In the genomic region with DNA sequence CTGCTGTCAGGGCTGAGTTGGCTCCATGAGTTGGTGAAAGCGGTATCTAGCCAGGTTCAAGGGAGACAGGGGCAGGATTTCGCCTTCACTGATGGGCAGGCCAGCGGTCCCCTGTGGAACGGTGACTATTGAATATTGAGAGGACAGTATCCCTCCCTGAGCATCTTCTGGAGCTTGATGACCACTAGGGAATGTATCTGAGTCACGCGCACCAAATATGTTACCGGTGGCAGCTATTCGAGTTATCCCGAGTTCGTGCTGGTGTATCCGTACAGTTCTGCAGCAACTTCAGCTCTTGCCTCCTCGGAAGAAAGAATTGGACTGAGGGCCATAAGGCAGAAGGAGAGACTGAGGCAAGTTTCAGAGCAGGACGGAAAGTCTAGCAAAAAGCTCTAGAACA, we compare ENCODE assay signal across 2 cellular contexts.
TF ChIP-seq lines count a peak whose summit lies in the region.

No MANE protein-coding gene starts in this region.

TF ChIP-seq in IMR-90, 13 proteins besides CTCF, POLR2A, EP300 and RAD21:
- TF ChIP-seq FOS (IDR thresholded peaks at IDR 0.05; ENCODE audit: low read depth, low read length) (no peak), CHD1 (IDR thresholded peaks at IDR 0.05; ENCODE audit: low read depth, low read length) (no peak), MXI1 (IDR thresholded peaks at IDR 0.05; ENCODE audit: borderline replicate concordance, low read depth, low read length) (no peak), MAFK (IDR thresholded peaks at IDR 0.05; ENCODE audit: low read depth, low read length) (no peak), SMC3 (IDR thresholded peaks at IDR 0.05; ENCODE audit: low read depth, low read length) (no peak), RFX5 (IDR thresholded peaks at IDR 0.05; ENCODE audit: low read depth, low read length) (no peak), RCOR1 (IDR thresholded peaks at IDR 0.05; ENCODE audit: insufficient replicate concordance, low read length) (no peak), CEBPB (IDR thresholded peaks at IDR 0.05; ENCODE audit: low read depth, low read length) (no peak), NFE2L2 (IDR thresholded peaks at IDR 0.05; ENCODE audit: low read depth, low read length) (no peak), BHLHE40 (IDR thresholded peaks at IDR 0.05; ENCODE audit: low read depth, low read length) (no peak)

TF ChIP-seq in HepG2, 621 proteins besides CTCF, POLR2A, EP300 and RAD21:
- TF ChIP-seq ZNF7 (CRISPR knock-in tag; IDR thresholded peaks at IDR 0.05) (no peak), FOXA1 (IDR thresholded peaks at IDR 0.05) (no peak), FOXA1 (CRISPR knock-in tag; IDR thresholded peaks at IDR 0.05) (no peak), RFXAP (CRISPR knock-in tag; IDR thresholded peaks at IDR 0.05; ENCODE audit: borderline replicate concordance) (no peak), HMGXB3 (CRISPR knock-in tag; IDR thresholded peaks at IDR 0.05; ENCODE audit: borderline replicate concordance) (no peak), FOXC1 (CRISPR knock-in tag; IDR thresholded peaks at IDR 0.05; ENCODE audit: borderline replicate concordance) (no peak), ZNF720 (CRISPR knock-in tag; IDR thresholded peaks at IDR 0.05) (no peak), ZNF138 (CRISPR knock-in tag; IDR thresholded peaks at IDR 0.05; ENCODE audit: low read depth) (no peak), ZNF468 (CRISPR knock-in tag; IDR thresholded peaks at IDR 0.05) (no peak), ZSCAN30 (CRISPR knock-in tag; IDR thresholded peaks at IDR 0.05) (no peak), TBP (CRISPR knock-in tag; IDR thresholded peaks at IDR 0.05) (no peak)
